1 cellular context compared by ENCODE assay signal in genomic region chr4:26936284-26937065, GRCh38.
TF ChIP-seq lines count a peak whose summit lies in the region.

No MANE protein-coding gene starts in this region.

TF ChIP-seq in HCT116, 20 proteins besides CTCF, POLR2A, EP300 and RAD21 (continued from another document):
- no peak for TF ChIP-seq ZBTB33 (IDR thresholded peaks at IDR 0.05; ENCODE audit: extremely low read depth, insufficient replicate concordance, low read length)
- TF ChIP-seq ELF1 (IDR thresholded peaks at IDR 0.05; ENCODE audit: borderline replicate concordance, low read depth): no peak
- TF ChIP-seq YY1 (IDR thresholded peaks at IDR 0.05; ENCODE audit: extremely low read depth, insufficient replicate concordance, low read depth, low read length): no peak
- no peak for TF ChIP-seq JUND (IDR thresholded peaks at IDR 0.05)
- TF ChIP-seq MAX (IDR thresholded peaks at IDR 0.05): no peak
- no peak for TF ChIP-seq CEBPB (IDR thresholded peaks at IDR 0.05; ENCODE audit: low read depth)
